In genomic region chr2:11310212-11310611, GRCh38 we compare ENCODE assay signal across 17 cellular contexts. TPM values are rescaled to one million over a fixed set of nuclear protein-coding genes. Genes with fewer than 3 reads are reported as not detected.
A peak's percentile ranks its signal among the peaks of the same experiment; 100 is the strongest.
DNase-seq lines count a peak whose midpoint lies in the region; ATAC-seq, FAIRE-seq and TF ChIP-seq lines count a peak whose summit lies in the region.
"Had no signal": no experiment of that assay in that cellular context is flagged by ENCODE, and none has a peak within 500 bp of the region (broad histone marks: within the 10 kb centered on the region; RNA-seq: fewer than 3 reads in every experiment).

No MANE protein-coding gene starts in this region.

- H2BK120ac ChIP-seq in IMR-90 (ENCODE audit: low read depth, low read length) = no peak overlapping the region

- H2BK5ac ChIP-seq in IMR-90 (ENCODE audit: low read depth, low read length, poor library complexity, severe bottlenecking) = no peak overlapping the region

- ATAC-seq in IMR-90 (ENCODE audit: low read depth) (no peak), K562 (no peak)

- H3K4ac ChIP-seq in IMR-90 (ENCODE audit: low read depth, low read length) = no peak overlapping the region

- H4K91ac ChIP-seq in IMR-90 (ENCODE audit: insufficient read depth, low read depth, low read length) = no peak overlapping the region

- H3K4me3 ChIP-seq in IMR-90 (ENCODE audit: insufficient read depth, low read depth, low read length) (no peak overlapping the region), K562 (no peak overlapping the region), fibroblast of the aortic adventitia (ENCODE audit: low read depth, low read length) (no peak overlapping the region), ascending aorta (no peak overlapping the region), adrenal gland (no peak overlapping the region)

- H2BK20ac ChIP-seq in IMR-90 (ENCODE audit: low read depth, low read length) = no peak overlapping the region

- H2AK9ac ChIP-seq in IMR-90 (replicated peaks; ENCODE audit: low read depth, low read length, poor library complexity) = no peak overlapping the region

- H3K9me1 ChIP-seq in IMR-90 (ENCODE audit: insufficient read depth, low read length) (peaks cover 9% of the 10 kb centered on the region), K562 (ENCODE audit: control insufficient read depth, insufficient read depth, low read length) (no peaks in the 10 kb centered on the region)

- no peaks in the 10 kb centered on the region for H3K27me3 Mint-ChIP-seq in osteocyte (ENCODE audit: unreplicated experiment)
- H3K27me3 Mint-ChIP-seq: CD4-positive, CD25-positive, alpha-beta regulatory T cell had no signal

- H4K20me1 ChIP-seq in IMR-90 (ENCODE audit: insufficient read depth, low read length) (peaks cover 69% of the 10 kb centered on the region), K562 (replicated peaks; ENCODE audit: control insufficient read depth, insufficient read depth, low read length) (no peaks in the 10 kb centered on the region)

- peak overlapping the region; percentile 86 for H3K27ac Mint-ChIP-seq in osteocyte (ENCODE audit: unreplicated experiment)
- H3K27ac Mint-ChIP-seq: CD4-positive, CD25-positive, alpha-beta regulatory T cell had no signal

- TF ChIP-seq EP300 in K562 (IDR thresholded peaks at IDR 0.05; ENCODE audit: low read length) = no peak

- peaks cover 85% of the 10 kb centered on the region for H3K79me2 ChIP-seq in K562 (ENCODE audit: control insufficient read depth, insufficient read depth, low read length)

- FAIRE-seq in K562 (lab: Jason Lieb, UNC) = no peak
- FAIRE-seq: GM12892 had no signal

- H3K9me3 ChIP-seq in IMR-90 (ENCODE audit: control insufficient read depth, insufficient read depth, low read length) (no peaks in the 10 kb centered on the region), K562 (replicated peaks; ENCODE audit: control insufficient read depth, insufficient read depth, low read depth, low read length) (no peaks in the 10 kb centered on the region), ascending aorta (no peaks in the 10 kb centered on the region), adrenal gland (replicated peaks in 1 of 3) (no peaks in the 10 kb centered on the region)
- H3K9me3 ChIP-seq: Caco-2 had no signal

- H2BK15ac ChIP-seq in IMR-90 (ENCODE audit: low read depth, low read length) = no peak overlapping the region

- H3K4me3 Mint-ChIP-seq in osteocyte (ENCODE audit: unreplicated experiment) = no peak overlapping the region
- H3K4me3 Mint-ChIP-seq: CD4-positive, CD25-positive, alpha-beta regulatory T cell had no signal

- WGBS in IMR-90 (ENCODE audit: extremely low coverage in 2 of 2, insufficient read length in 1 of 2), 2 experiments = no CpG with 5 or more reads among the region's 5 CpGs
- WGBS in K562 (ENCODE audit: insufficient coverage, low coverage, missing lambda C conversion rate) = 74% methylated on average over 5 of the region's 5 CpGs
- WGBS in adrenal gland, 4 donors = 46 to 79% (median 52%) methylated on average over 5 of the region's 5 CpGs

- DNase-seq in IMR-90 (no peak), K562 (ENCODE audit: extremely low read depth in 1 of 4, low spot score in 3 of 4) (no peak), fibroblast of the aortic adventitia (ENCODE audit: low read depth) (peak; percentile 39), osteocyte (ENCODE audit: extremely low spot score, unreplicated experiment) (no peak), ascending aorta (ENCODE audit: low spot score in 2 of 2) (no peak), adrenal gland (no peak), SHP77 treated with DMSO at 0.1 percent for 48 hours (lab: John Stamatoyannopoulos, UW) (no peak), globus pallidus (ENCODE audit: low spot score) (no peak)
- DNase-seq: AML-193; Caco-2; CD4-positive, CD25-positive, alpha-beta regulatory T cell; DMS153; H7; NCI-H187; NCI-H446 treated with DMSO at 0.1 percent for 48 hours; NCI-H774 had no signal

- H3K27me3 ChIP-seq in IMR-90 (ENCODE audit: control insufficient read depth, insufficient read depth, low read length) (no peaks in the 10 kb centered on the region), K562 (ENCODE audit: control insufficient read depth in 2 of 2, insufficient read depth in 2 of 2, low read length in 2 of 2) (no peaks in the 10 kb centered on the region), ascending aorta (no peaks in the 10 kb centered on the region), adrenal gland (no peaks in the 10 kb centered on the region)

- H3K14ac ChIP-seq in IMR-90 (replicated peaks; ENCODE audit: low read depth, low read length) = no peak overlapping the region

- TF ChIP-seq POLR2A in IMR-90 (IDR thresholded peaks at IDR 0.05; ENCODE audit: low read depth, low read length) = no peak
- no peak for TF ChIP-seq POLR2A in K562 (conservative IDR thresholded peaks at IDR 0.05)
- TF ChIP-seq POLR2A in adrenal gland (IDR thresholded peaks at IDR 0.05) = no peak

- POLR2A ChIA-PET in IMR-90 (lab: Charles Lee; ENCODE audit: unreplicated experiment) = no interaction called here
- POLR2A ChIA-PET in K562 (lab: Yijun Ruan, JAX) = interaction anchor here (0.9 to 1.0 kb wide), 2 partner anchors 11 to 26 kb away, joined by 3 read pairs; no protein-coding TSS in a partner anchor

- intact Hi-C loops in IMR-90 (cut with micrococcal nuclease) (no loop called here), K562 (cut with micrococcal nuclease) (no loop called here), ascending aorta (cut with DNase I) (no loop called here), adrenal gland (cut with DNase I) (no loop called here)

- no peak overlapping the region for H2AK5ac ChIP-seq in IMR-90 (ENCODE audit: low read depth, low read length)

- no peak overlapping the region for H4K8ac ChIP-seq in IMR-90 (ENCODE audit: low read depth in 2 of 2, low read length in 2 of 2)

- no peak overlapping the region for H3K23ac ChIP-seq in IMR-90 (ENCODE audit: low read depth, low read length)

- no peak overlapping the region for H4K5ac ChIP-seq in IMR-90 (ENCODE audit: low read depth, low read length)

- peaks cover 16 to 54% of the 10 kb centered on the region in 2 experiments for H3K79me1 ChIP-seq in IMR-90 (ENCODE audit: low read depth in 1 of 2, low read length in 2 of 2)

- no peaks in the 10 kb centered on the region for H3K9me3 Mint-ChIP-seq in osteocyte (ENCODE audit: unreplicated experiment)
- H3K9me3 Mint-ChIP-seq: CD4-positive, CD25-positive, alpha-beta regulatory T cell had no signal

- no peak overlapping the region for H3K56ac ChIP-seq in IMR-90 (ENCODE audit: extremely low read depth, insufficient read depth, low read length)

- H3K9ac ChIP-seq in IMR-90 (ENCODE audit: low read depth, low read length) (no peak overlapping the region), K562 (ENCODE audit: insufficient read depth in 1 of 2, low read depth in 2 of 2, low read length in 2 of 2) (no peak overlapping the region)

- in situ Hi-C loops in IMR-90 (cut with MboI; ENCODE audit: low sequenced_read_pairs) = no loop called here
- in situ Hi-C loops in K562 (cut with MboI) = no loop called here

- H2AFZ ChIP-seq in IMR-90 (replicated peaks; ENCODE audit: low read length, poor library complexity) = no peak overlapping the region
- no peak overlapping the region for H2AFZ ChIP-seq in K562 (ENCODE audit: low read depth, low read length)

- BruUV-seq in IMR-90 (replicated peaks; lab: Mats Ljungman, UMichigan) = no TSS peak
- no TSS peak for BruUV-seq in K562 (replicated peaks; lab: Mats Ljungman, UMichigan)

- H3K4me2 ChIP-seq in IMR-90 (ENCODE audit: low read depth, low read length) (no peak overlapping the region), K562 (ENCODE audit: insufficient read depth, low read length) (no peak overlapping the region)

- TF ChIP-seq RAD21 in IMR-90 (IDR thresholded peaks at IDR 0.05; ENCODE audit: low read length) (no peak), K562 (CRISPR knock-in tag; conservative IDR thresholded peaks at IDR 0.05 in 1 of 2, IDR thresholded peaks at IDR 0.05 in 1 of 2) (no peak)

- peaks cover 2% of the 10 kb centered on the region for H3K36me3 Mint-ChIP-seq in osteocyte (ENCODE audit: unreplicated experiment)
- H3K36me3 Mint-ChIP-seq: CD4-positive, CD25-positive, alpha-beta regulatory T cell had no signal

- dilution Hi-C loops in IMR-90 (cut with HindIII; ENCODE audit: low sequenced_read_pairs, unreplicated experiment) = no loop called here

- no peaks in the 10 kb centered on the region for H3K36me3 ChIP-seq in IMR-90 (ENCODE audit: control insufficient read depth, insufficient read depth, low read length)
- no peaks in the 10 kb centered on the region for H3K36me3 ChIP-seq in K562 (ENCODE audit: control insufficient read depth, insufficient read depth, low read length)
- H3K36me3 ChIP-seq in ascending aorta = no peaks in the 10 kb centered on the region
- H3K36me3 ChIP-seq in adrenal gland (replicated peaks in 1 of 2) = no peaks in the 10 kb centered on the region

- CTCF ChIA-PET in IMR-90 (lab: Yijun Ruan, JAX) = interaction anchor here (0.8 to 1.4 kb wide), 2 partner anchors 10 to 75 kb away, joined by 3 to 4 read pairs; no protein-coding TSS in a partner anchor
- CTCF ChIA-PET in K562 (lab: Yijun Ruan, JAX; ENCODE audit: low intra/inter-chr PET ratio) = no interaction called here

- H3K27ac ChIP-seq in IMR-90 (ENCODE audit: insufficient read depth, low read length) (no peak overlapping the region), K562 (ENCODE audit: extremely low read depth, low read depth, low read length) (no peak overlapping the region), ascending aorta (no peak overlapping the region), adrenal gland (no peak overlapping the region)

- TF ChIP-seq CTCF in IMR-90 (conservative IDR thresholded peaks at IDR 0.05; ENCODE audit: low read depth, low read length) = no peak
- no peak for TF ChIP-seq CTCF in K562 (IDR thresholded peaks at IDR 0.05 in 2 of 3, conservative IDR thresholded peaks at IDR 0.05 in 1 of 3; ENCODE audit: insufficient read depth in 2 of 3, low read depth in 1 of 3, low read length in 3 of 3)
- TF ChIP-seq CTCF in fibroblast of the aortic adventitia (IDR thresholded peaks at IDR 0.05; ENCODE audit: insufficient read depth, low read length) = no peak
- no peak for TF ChIP-seq CTCF in osteocyte (IDR thresholded peaks at IDR 0.05)
- no peak for TF ChIP-seq CTCF in ascending aorta (IDR thresholded peaks at IDR 0.05)
- no peak for TF ChIP-seq CTCF in adrenal gland (IDR thresholded peaks at IDR 0.05)

- H3K4me1 ChIP-seq in IMR-90 (ENCODE audit: control insufficient read depth, insufficient read depth, low read length) = peaks cover 9% of the 10 kb centered on the region
- peaks cover 0 to 7% of the 10 kb centered on the region in 2 experiments; a peak in 2 of 5 replicates for H3K4me1 ChIP-seq in K562 (replicated peaks in 1 of 2; ENCODE audit: control insufficient read depth in 2 of 2, insufficient read depth in 2 of 2, low read length in 2 of 2)
- peaks cover 4 to 23% of the 10 kb centered on the region in 2 donors for H3K4me1 ChIP-seq in ascending aorta
- peaks cover 10 to 19% of the 10 kb centered on the region in 2 donors for H3K4me1 ChIP-seq in adrenal gland (replicated peaks in 1 of 2)
- H3K4me1 ChIP-seq: Caco-2 had no signal

- H3K18ac ChIP-seq in IMR-90 (ENCODE audit: low read depth, low read length) = no peak overlapping the region

- peaks cover 60% of the 10 kb centered on the region for H3K4me1 Mint-ChIP-seq in osteocyte (ENCODE audit: unreplicated experiment)

RNA-seq across cellular contexts. Expression of gene ROCK2, which starts 34.2 kb away (rescaled TPM):
- total RNA-seq in IMR-90 (2012; rRNA removed) = 28.3 and 59.7 TPM in 2 replicates
- 7.1 and 9.0 TPM in 2 replicates for polyA plus RNA-seq in IMR-90 (2012; rRNA removed)
- 1.2 and 1.8 TPM in 2 replicates for polyA plus RNA-seq in IMR-90 (2012; cell fraction: cytosol; rRNA removed)
- 1.1 and 6.1 TPM in 2 replicates for polyA plus RNA-seq in IMR-90 (2012; cell fraction: nucleus; rRNA removed; ENCODE audit: low replicate concordance)
- 16.6 and 83.8 TPM in 2 replicates for total RNA-seq in K562 (2011; cell fraction: chromatin; rRNA removed; ENCODE audit: low replicate concordance)
- 4.2 and 6.4 TPM in 2 replicates for total RNA-seq in K562 (2011; cell fraction: nucleolus; rRNA removed)
- total RNA-seq in K562 (2011; cell fraction: nucleoplasm; rRNA removed) = 16.1 and 32.0 TPM in 2 replicates
- 14.3 and 15.0 TPM in 2 replicates for total RNA-seq in K562 (2014; rRNA removed)
- 28.4 and 35.3 TPM in 2 replicates for total RNA-seq in K562 (2014; rRNA removed; fragmentation: Illumina TruSeq; extraction: Trizol)
- 28.1 and 30.6 TPM in 2 replicates for total RNA-seq in K562 (2015; rRNA removed; fragmentation: Illumina TruSeq; extraction: Trizol)
- 21.2 and 22.1 TPM in 2 replicates for total RNA-seq in K562 (2021)
- polyA plus RNA-seq in K562 (2011; rRNA removed) = 6.8 and 10.6 TPM in 2 replicates
- polyA plus RNA-seq in K562 (2011; cell fraction: cytosol; rRNA removed) = 1.6 and 3.5 TPM in 2 replicates
- polyA plus RNA-seq in K562 (2011; cell fraction: nucleus; rRNA removed) = 4.2 and 5.4 TPM in 2 replicates
- 10.8 and 12.3 TPM in 2 replicates for polyA plus RNA-seq in K562 (2012)
- polyA plus RNA-seq in K562 (2014; fragmentation: Illumina TruSeq; extraction: Trizol) = 13.4 and 16.5 TPM in 2 replicates
- 1 to 10 TPM; 4.9 to 6.0 TPM for polyA plus RNA-seq in K562 (2014; fragmentation: Nextera tagmentation; extraction: Ambion mirVana)
- 10.6 and 10.7 TPM in 2 replicates for polyA plus RNA-seq in K562 (2014; rRNA removed)
- 47.6 and 51.9 TPM in 2 replicates for polyA minus RNA-seq in K562 (2011; rRNA and poly(A)+ RNA removed)
- 13.8 and 19.1 TPM in 2 replicates for polyA minus RNA-seq in K562 (2011; cell fraction: cytosol; rRNA and poly(A)+ RNA removed)
- 13.7 and 34.7 TPM in 2 replicates for polyA minus RNA-seq in K562 (2011; cell fraction: nucleus; rRNA and poly(A)+ RNA removed)
- 65.3 and 92.9 TPM in 2 replicates for total RNA-seq in fibroblast of the aortic adventitia (ENCODE audit: low replicate concordance)
- 49.6 and 56.4 TPM in 2 replicates for total RNA-seq in osteocyte
- total RNA-seq in ascending aorta = 33.0 TPM
- 10 to 100 TPM; 23.9 to 46.6 (median 28.7) TPM for total RNA-seq in adrenal gland
- polyA plus RNA-seq in adrenal gland = 10 to 100 TPM in 1 of 3 donors, 1 to 10 TPM in 2; 5.0 to 23.0 (median 7.6) TPM
